ENCODE assay signal across 1 cellular context in genomic region chr6:148599967-148600426, GRCh38.
TF ChIP-seq lines count a peak whose summit lies in the region.

No MANE protein-coding gene starts in this region.

TF ChIP-seq in H1, 55 proteins besides CTCF, POLR2A, EP300 and RAD21 (continued from another document):
- peak; percentile 80; the same call in 1 of the 2 replicates for TF ChIP-seq YY1 (IDR thresholded peaks at IDR 0.05; ENCODE audit: low read depth, low read length)
- TF ChIP-seq CHD7 (IDR thresholded peaks at IDR 0.05; ENCODE audit: insufficient replicate concordance, low read length) = peak; percentile 81
- no peak for TF ChIP-seq SUZ12 (IDR thresholded peaks at IDR 0.05; ENCODE audit: low read length)
- TF ChIP-seq GTF2F1 (IDR thresholded peaks at IDR 0.05; ENCODE audit: borderline replicate concordance, low read depth, low read length) = no peak
- peak; percentile 91 for TF ChIP-seq TBP (IDR thresholded peaks at IDR 0.05; ENCODE audit: low read depth, low read length)
- peak; percentile 79; the same call in 1 of the 2 replicates for TF ChIP-seq TCF12 (IDR thresholded peaks at IDR 0.05; ENCODE audit: low read depth, low read length)
- no peak for TF ChIP-seq RXRA (IDR thresholded peaks at IDR 0.05; ENCODE audit: insufficient read depth, low read depth, low read length)
- TF ChIP-seq HDAC6 (IDR thresholded peaks at IDR 0.05; ENCODE audit: low read depth, low read length) = no peak
- TF ChIP-seq, protein P1, sequence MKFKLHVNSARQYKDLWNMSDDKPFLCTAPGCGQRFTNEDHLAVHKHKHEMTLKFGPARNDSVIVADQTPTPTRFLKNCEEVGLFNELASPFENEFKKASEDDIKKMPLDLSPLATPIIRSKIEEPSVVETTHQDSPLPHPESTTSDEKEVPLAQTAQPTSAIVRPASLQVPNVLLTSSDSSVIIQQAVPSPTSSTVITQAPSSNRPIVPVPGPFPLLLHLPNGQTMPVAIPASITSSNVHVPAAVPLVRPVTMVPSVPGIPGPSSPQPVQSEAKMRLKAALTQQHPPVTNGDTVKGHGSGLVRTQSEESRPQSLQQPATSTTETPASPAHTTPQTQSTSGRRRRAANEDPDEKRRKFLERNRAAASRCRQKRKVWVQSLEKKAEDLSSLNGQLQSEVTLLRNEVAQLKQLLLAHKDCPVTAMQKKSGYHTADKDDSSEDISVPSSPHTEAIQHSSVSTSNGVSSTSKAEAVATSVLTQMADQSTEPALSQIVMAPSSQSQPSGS (IDR thresholded peaks at IDR 0.05; ENCODE audit: low read length) = peak; percentile 78
- TF ChIP-seq NANOG (IDR thresholded peaks at IDR 0.05; ENCODE audit: insufficient read depth, low read depth, low read length, poor library complexity, severe bottlenecking) = peak; percentile 94
- peak; percentile 86 for TF ChIP-seq KDM1A (IDR thresholded peaks at IDR 0.05; ENCODE audit: borderline replicate concordance, low read length)
- TF ChIP-seq POU5F1 (IDR thresholded peaks at IDR 0.05; ENCODE audit: low read depth, low read length) = peak; percentile 78; the same call in 1 of the 2 replicates
- peak; percentile 84 for TF ChIP-seq SP1 (IDR thresholded peaks at IDR 0.05; ENCODE audit: low read depth, low read length)
- no peak for TF ChIP-seq GABPA (IDR thresholded peaks at IDR 0.05; ENCODE audit: borderline replicate concordance, insufficient read depth, low read length)
- TF ChIP-seq ZNF274 (IDR thresholded peaks at IDR 0.05; ENCODE audit: borderline replicate concordance, extremely low read depth, low read length) = no peak
- TF ChIP-seq CHD1 (IDR thresholded peaks at IDR 0.05; ENCODE audit: low read depth, low read length) = no peak
- TF ChIP-seq RNF2 (IDR thresholded peaks at IDR 0.05; ENCODE audit: borderline replicate concordance, low read depth, low read length, missing control alignments, poor library complexity, severe bottlenecking) = no peak
- TF ChIP-seq RBBP5 (IDR thresholded peaks at IDR 0.05; ENCODE audit: borderline replicate concordance, low read depth, low read length) = no peak
- no peak for TF ChIP-seq SIRT6 (IDR thresholded peaks at IDR 0.05; ENCODE audit: low read length)
- no peak for TF ChIP-seq JUND (IDR thresholded peaks at IDR 0.05; ENCODE audit: low read length)
- TF ChIP-seq TEAD4 (IDR thresholded peaks at IDR 0.05; ENCODE audit: low read depth, low read length) = peak; percentile 96
- TF ChIP-seq KDM5A (IDR thresholded peaks at IDR 0.05; ENCODE audit: low read length) = no peak
- TF ChIP-seq HDAC2 (IDR thresholded peaks at IDR 0.05; ENCODE audit: borderline replicate concordance in 1 of 2, low read depth in 2 of 2, low read length in 2 of 2) = peak; percentile 61 to 79; a peak in 2 of 4 replicates
- TF ChIP-seq ASH2L (IDR thresholded peaks at IDR 0.05; ENCODE audit: low read length) = peak; percentile 72
- no peak for TF ChIP-seq SAP30 (IDR thresholded peaks at IDR 0.05; ENCODE audit: insufficient read depth, insufficient replicate concordance, low read length)
- TF ChIP-seq, protein P2, sequence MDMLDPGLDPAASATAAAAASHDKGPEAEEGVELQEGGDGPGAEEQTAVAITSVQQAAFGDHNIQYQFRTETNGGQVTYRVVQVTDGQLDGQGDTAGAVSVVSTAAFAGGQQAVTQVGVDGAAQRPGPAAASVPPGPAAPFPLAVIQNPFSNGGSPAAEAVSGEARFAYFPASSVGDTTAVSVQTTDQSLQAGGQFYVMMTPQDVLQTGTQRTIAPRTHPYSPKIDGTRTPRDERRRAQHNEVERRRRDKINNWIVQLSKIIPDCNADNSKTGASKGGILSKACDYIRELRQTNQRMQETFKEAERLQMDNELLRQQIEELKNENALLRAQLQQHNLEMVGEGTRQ (IDR thresholded peaks at IDR 0.05; ENCODE audit: low read length) = no peak
TF ChIP-seq in H1: peak in this region for 13.
